Comparison of ENCODE assay signal across 1 cellular context in the genomic region with DNA sequence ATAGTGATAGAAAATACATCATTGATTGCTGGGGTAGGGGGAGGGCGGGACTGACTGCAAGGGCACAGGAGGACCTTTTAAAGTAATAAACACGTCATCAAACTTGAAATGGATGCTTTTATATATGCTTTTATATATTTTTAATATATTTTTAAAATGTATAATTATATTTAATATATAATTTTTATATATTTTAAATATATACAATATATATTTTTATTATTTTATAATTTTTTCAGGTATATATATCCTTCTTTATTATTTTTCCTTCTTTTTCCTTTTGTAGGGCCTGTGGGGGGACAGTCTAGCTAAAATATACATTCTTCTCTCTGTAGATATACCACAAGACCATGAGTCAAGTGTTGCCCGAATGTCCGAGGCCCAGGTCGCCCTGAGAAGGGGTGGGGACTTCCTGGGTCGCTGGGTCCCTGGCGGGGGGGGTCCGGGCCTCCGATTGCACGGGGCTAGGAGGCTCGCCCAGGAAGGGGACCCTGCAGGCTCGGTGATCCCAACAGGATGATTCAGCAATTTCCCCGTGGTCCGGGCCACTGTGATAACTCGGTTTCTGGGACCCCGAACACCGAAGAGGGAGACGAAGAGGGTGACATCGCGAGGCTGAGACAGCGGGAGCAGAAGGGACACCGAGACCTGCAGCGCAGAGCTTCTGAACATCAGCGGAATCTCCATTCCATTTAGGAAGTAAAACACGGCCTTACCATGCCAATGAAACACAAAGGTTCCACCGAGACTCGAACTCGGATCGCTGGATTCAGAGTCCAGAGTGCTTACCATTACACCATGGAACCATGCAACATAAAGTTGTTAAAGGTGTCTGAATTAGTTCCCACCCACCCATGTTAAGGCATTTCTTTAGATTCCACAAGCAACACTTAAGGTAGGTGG.
TF ChIP-seq lines count a peak whose summit lies in the region.

No MANE protein-coding gene starts in this region.

TF ChIP-seq in K562, 482 proteins besides CTCF, POLR2A, EP300 and RAD21 (continued from another document and continues in another):
- TF ChIP-seq CUX1 (CRISPR knock-in tag; IDR thresholded peaks at IDR 0.05) (no peak), NELFE (IDR thresholded peaks at IDR 0.05; ENCODE audit: insufficient read depth, insufficient read length) (no peak), TEAD1 (CRISPR knock-in tag; IDR thresholded peaks at IDR 0.05) (peak in 1 of 2 experiments; percentile 44; a peak in 1 of 4 replicates), ZC3H4 (CRISPR knock-in tag; IDR thresholded peaks at IDR 0.05; ENCODE audit: borderline replicate concordance) (no peak), PTTG1 (tag; IDR thresholded peaks at IDR 0.05; ENCODE audit: low read depth) (no peak), EHMT2 (IDR thresholded peaks at IDR 0.05) (no peak), SNIP1 (IDR thresholded peaks at IDR 0.05; ENCODE audit: low read depth) (no peak), ZNF780A (CRISPR knock-in tag; IDR thresholded peaks at IDR 0.05) (no peak), EWSR1 (IDR thresholded peaks at IDR 0.05; ENCODE audit: borderline replicate concordance, low read depth, partially characterized antibody) (no peak), SUPT5H (IDR thresholded peaks at IDR 0.05) (no peak), E2F8 (IDR thresholded peaks at IDR 0.05; ENCODE audit: low read depth, partially characterized antibody) (no peak), FOSL1 (tag; conservative IDR thresholded peaks at IDR 0.05) (peak; percentile 82), ZNF644 (tag; IDR thresholded peaks at IDR 0.05; ENCODE audit: low read depth) (no peak), SMAD2 (IDR thresholded peaks at IDR 0.05; ENCODE audit: low read depth, low read length) (no peak), HNRNPL (IDR thresholded peaks at IDR 0.05; ENCODE audit: low read depth, low read length) (no peak), ZBTB49 (CRISPR knock-in tag; IDR thresholded peaks at IDR 0.05; ENCODE audit: borderline replicate concordance) (no peak), ARNT (IDR thresholded peaks at IDR 0.05) (peak; percentile 64 to 65; a peak in 1 of 4 replicates), MBD2 (IDR thresholded peaks at IDR 0.05; ENCODE audit: borderline replicate concordance, low read depth) (no peak), HCFC1 (IDR thresholded peaks at IDR 0.05; ENCODE audit: low read depth, low read length) (no peak), ZNF253 (CRISPR knock-in tag; conservative IDR thresholded peaks at IDR 0.05) (no peak), HDAC1 (IDR thresholded peaks at IDR 0.05) (peak in 1 of 2 experiments; percentile 69; a peak in 2 of 4 replicates), ELF4 (CRISPR knock-in tag; IDR thresholded peaks at IDR 0.05) (no peak), RHOXF2B (CRISPR knock-in tag; conservative IDR thresholded peaks at IDR 0.05) (no peak), GTF2E2 (tag; IDR thresholded peaks at IDR 0.05) (no peak), ZZZ3 (IDR thresholded peaks at IDR 0.05) (no peak), CC2D1A (IDR thresholded peaks at IDR 0.05) (peak; percentile 90), XRCC3 (IDR thresholded peaks at IDR 0.05) (no peak), MYBL2 (IDR thresholded peaks at IDR 0.05; ENCODE audit: low read depth) (no peak), MYBL2 (CRISPR knock-in tag; IDR thresholded peaks at IDR 0.05; ENCODE audit: borderline replicate concordance) (no peak), DPF2 (IDR thresholded peaks at IDR 0.05) (peak; percentile 81), ZKSCAN3 (CRISPR knock-in tag; IDR thresholded peaks at IDR 0.05) (no peak)
- TF ChIP-seq, protein P1, sequence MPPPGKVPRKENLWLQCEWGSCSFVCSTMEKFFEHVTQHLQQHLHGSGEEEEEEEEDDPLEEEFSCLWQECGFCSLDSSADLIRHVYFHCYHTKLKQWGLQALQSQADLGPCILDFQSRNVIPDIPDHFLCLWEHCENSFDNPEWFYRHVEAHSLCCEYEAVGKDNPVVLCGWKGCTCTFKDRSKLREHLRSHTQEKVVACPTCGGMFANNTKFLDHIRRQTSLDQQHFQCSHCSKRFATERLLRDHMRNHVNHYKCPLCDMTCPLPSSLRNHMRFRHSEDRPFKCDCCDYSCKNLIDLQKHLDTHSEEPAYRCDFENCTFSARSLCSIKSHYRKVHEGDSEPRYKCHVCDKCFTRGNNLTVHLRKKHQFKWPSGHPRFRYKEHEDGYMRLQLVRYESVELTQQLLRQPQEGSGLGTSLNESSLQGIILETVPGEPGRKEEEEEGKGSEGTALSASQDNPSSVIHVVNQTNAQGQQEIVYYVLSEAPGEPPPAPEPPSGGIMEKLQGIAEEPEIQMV (tag; conservative IDR thresholded peaks at IDR 0.05; ENCODE audit: low read depth) = 0 out of 2 replicates have a peak, but pooled peaks have one; percentile 50
- TF ChIP-seq, protein P2, sequence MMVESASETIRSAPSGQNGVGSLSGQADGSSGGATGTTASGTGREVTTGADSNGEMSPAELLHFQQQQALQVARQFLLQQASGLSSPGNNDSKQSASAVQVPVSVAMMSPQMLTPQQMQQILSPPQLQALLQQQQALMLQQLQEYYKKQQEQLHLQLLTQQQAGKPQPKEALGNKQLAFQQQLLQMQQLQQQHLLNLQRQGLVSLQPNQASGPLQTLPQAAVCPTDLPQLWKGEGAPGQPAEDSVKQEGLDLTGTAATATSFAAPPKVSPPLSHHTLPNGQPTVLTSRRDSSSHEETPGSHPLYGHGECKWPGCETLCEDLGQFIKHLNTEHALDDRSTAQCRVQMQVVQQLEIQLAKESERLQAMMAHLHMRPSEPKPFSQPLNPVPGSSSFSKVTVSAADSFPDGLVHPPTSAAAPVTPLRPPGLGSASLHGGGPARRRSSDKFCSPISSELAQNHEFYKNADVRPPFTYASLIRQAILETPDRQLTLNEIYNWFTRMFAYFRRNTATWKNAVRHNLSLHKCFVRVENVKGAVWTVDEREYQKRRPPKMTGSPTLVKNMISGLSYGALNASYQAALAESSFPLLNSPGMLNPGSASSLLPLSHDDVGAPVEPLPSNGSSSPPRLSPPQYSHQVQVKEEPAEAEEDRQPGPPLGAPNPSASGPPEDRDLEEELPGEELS (CRISPR knock-in tag; IDR thresholded peaks at IDR 0.05; ENCODE audit: borderline replicate concordance) = no peak
- TF ChIP-seq, protein P3, sequence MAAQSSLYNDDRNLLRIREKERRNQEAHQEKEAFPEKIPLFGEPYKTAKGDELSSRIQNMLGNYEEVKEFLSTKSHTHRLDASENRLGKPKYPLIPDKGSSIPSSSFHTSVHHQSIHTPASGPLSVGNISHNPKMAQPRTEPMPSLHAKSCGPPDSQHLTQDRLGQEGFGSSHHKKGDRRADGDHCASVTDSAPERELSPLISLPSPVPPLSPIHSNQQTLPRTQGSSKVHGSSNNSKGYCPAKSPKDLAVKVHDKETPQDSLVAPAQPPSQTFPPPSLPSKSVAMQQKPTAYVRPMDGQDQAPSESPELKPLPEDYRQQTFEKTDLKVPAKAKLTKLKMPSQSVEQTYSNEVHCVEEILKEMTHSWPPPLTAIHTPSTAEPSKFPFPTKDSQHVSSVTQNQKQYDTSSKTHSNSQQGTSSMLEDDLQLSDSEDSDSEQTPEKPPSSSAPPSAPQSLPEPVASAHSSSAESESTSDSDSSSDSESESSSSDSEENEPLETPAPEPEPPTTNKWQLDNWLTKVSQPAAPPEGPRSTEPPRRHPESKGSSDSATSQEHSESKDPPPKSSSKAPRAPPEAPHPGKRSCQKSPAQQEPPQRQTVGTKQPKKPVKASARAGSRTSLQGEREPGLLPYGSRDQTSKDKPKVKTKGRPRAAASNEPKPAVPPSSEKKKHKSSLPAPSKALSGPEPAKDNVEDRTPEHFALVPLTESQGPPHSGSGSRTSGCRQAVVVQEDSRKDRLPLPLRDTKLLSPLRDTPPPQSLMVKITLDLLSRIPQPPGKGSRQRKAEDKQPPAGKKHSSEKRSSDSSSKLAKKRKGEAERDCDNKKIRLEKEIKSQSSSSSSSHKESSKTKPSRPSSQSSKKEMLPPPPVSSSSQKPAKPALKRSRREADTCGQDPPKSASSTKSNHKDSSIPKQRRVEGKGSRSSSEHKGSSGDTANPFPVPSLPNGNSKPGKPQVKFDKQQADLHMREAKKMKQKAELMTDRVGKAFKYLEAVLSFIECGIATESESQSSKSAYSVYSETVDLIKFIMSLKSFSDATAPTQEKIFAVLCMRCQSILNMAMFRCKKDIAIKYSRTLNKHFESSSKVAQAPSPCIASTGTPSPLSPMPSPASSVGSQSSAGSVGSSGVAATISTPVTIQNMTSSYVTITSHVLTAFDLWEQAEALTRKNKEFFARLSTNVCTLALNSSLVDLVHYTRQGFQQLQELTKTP (IDR thresholded peaks at IDR 0.05; ENCODE audit: low read depth in 1 of 2, partially characterized antibody in 2 of 2) = no peak
- TF ChIP-seq, protein P4, sequence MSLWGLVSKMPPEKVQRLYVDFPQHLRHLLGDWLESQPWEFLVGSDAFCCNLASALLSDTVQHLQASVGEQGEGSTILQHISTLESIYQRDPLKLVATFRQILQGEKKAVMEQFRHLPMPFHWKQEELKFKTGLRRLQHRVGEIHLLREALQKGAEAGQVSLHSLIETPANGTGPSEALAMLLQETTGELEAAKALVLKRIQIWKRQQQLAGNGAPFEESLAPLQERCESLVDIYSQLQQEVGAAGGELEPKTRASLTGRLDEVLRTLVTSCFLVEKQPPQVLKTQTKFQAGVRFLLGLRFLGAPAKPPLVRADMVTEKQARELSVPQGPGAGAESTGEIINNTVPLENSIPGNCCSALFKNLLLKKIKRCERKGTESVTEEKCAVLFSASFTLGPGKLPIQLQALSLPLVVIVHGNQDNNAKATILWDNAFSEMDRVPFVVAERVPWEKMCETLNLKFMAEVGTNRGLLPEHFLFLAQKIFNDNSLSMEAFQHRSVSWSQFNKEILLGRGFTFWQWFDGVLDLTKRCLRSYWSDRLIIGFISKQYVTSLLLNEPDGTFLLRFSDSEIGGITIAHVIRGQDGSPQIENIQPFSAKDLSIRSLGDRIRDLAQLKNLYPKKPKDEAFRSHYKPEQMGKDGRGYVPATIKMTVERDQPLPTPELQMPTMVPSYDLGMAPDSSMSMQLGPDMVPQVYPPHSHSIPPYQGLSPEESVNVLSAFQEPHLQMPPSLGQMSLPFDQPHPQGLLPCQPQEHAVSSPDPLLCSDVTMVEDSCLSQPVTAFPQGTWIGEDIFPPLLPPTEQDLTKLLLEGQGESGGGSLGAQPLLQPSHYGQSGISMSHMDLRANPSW (CRISPR knock-in tag; IDR thresholded peaks at IDR 0.05) = no peak
